Comparison of ENCODE assay signal across 10 cellular contexts in genomic region chr15:40768492-40769309, GRCh38. TPM values are rescaled to one million over a fixed set of nuclear protein-coding genes. Genes with fewer than 3 reads are reported as not detected.
DNase-seq lines count a peak whose midpoint lies in the region; ATAC-seq and TF ChIP-seq lines count a peak whose summit lies in the region.
"Had no signal": no experiment of that assay in that cellular context is flagged by ENCODE, and none has a peak within 500 bp of the region (broad histone marks: within the 10 kb centered on the region; RNA-seq: fewer than 3 reads in every experiment).

No MANE protein-coding gene starts in this region.

- intact Hi-C loops in activated CD4-positive, alpha-beta memory T cell treated with anti-CD3 and anti-CD28 coated beads for 36 hours (cut with micrococcal nuclease) = loop anchor here (5.0 to 10.0 kb wide), 2 partner anchors 76 to 201 kb away; partner anchors contain the start of genes CCDC32, RPUSD2 and SPINT1

- POLR2A ChIA-PET in activated CD4-positive, alpha-beta memory T cell treated with anti-CD3 and anti-CD28 coated beads for 36 hours (lab: Charles Lee) = interaction anchor here (1.1 to 1.2 kb wide), 2 partner anchors 25 to 173 kb away, joined by 3 to 4 read pairs; no protein-coding TSS in a partner anchor

- H3K27ac Mint-ChIP-seq in activated CD4-positive, alpha-beta memory T cell treated with anti-CD3 and anti-CD28 coated beads for 36 hours = peak overlapping the region; percentile 60

- H3K79me2 ChIP-seq in smooth muscle cell (ENCODE audit: low read depth) = no peaks in the 10 kb centered on the region

- peak overlapping the region in 9 of 11 experiments; percentile 47 to 97 (median 69); a peak in 19 of 22 replicates for H3K27ac ChIP-seq in BLaER1 treated with 17β-estradiol and CSF1 and Interleukin-3, amounts not matched to agents 10 nM and 100 nM
- H3K27ac ChIP-seq in layer of hippocampus (ENCODE audit: low read depth, low read length) (peak overlapping the region; percentile 12), smooth muscle cell (ENCODE audit: low read depth) (no peak overlapping the region)

- peaks cover 10 to 86% (median 52%) of the 10 kb centered on the region in 11 experiments; a peak in 16 of 22 replicates for H4K20me1 ChIP-seq in BLaER1 treated with 17β-estradiol and CSF1 and Interleukin-3, amounts not matched to agents 10 nM and 100 nM
- no peaks in the 10 kb centered on the region for H4K20me1 ChIP-seq in smooth muscle cell (ENCODE audit: low read depth)

- CTCF ChIA-PET in activated CD4-positive, alpha-beta memory T cell treated with anti-CD3 and anti-CD28 coated beads for 36 hours (lab: Charles Lee) = interaction anchor here (0.6 to 2.1 kb wide), 3 partner anchors 10 to 89 kb away, joined by 3 to 4 read pairs (median 3); no protein-coding TSS in a partner anchor

- peaks cover 7% of the 10 kb centered on the region for H3F3A ChIP-seq in smooth muscle cell (ENCODE audit: low read depth)

- H3K4me3 Mint-ChIP-seq in activated CD4-positive, alpha-beta memory T cell treated with anti-CD3 and anti-CD28 coated beads for 36 hours = no peak overlapping the region

- peak overlapping the region; percentile 11 to 87 (median 64); a peak in 21 of 22 replicates for H3K9ac ChIP-seq in BLaER1 treated with 17β-estradiol and CSF1 and Interleukin-3, amounts not matched to agents 10 nM and 100 nM
- no peak overlapping the region for H3K9ac ChIP-seq in smooth muscle cell (ENCODE audit: low read depth)

- no peaks in the 10 kb centered on the region for H3K9me3 Mint-ChIP-seq in activated CD4-positive, alpha-beta memory T cell treated with anti-CD3 and anti-CD28 coated beads for 36 hours

- H3K27me3 Mint-ChIP-seq in activated CD4-positive, alpha-beta memory T cell treated with anti-CD3 and anti-CD28 coated beads for 36 hours = no peaks in the 10 kb centered on the region

- H3K4me1 ChIP-seq in BLaER1 treated with 17β-estradiol and CSF1 and Interleukin-3, amounts not matched to agents 10 nM and 100 nM = peaks cover 87 to 100% (median 98%) of the 10 kb centered on the region in 10 experiments
- H3K4me1 ChIP-seq in smooth muscle cell (ENCODE audit: low read depth) = peaks cover 9% of the 10 kb centered on the region

- peaks cover 0 to 13% (median 4%) of the 10 kb centered on the region in 11 experiments; a peak in 7 of 22 replicates for H3K27me3 ChIP-seq in BLaER1 treated with 17β-estradiol and CSF1 and Interleukin-3, amounts not matched to agents 10 nM and 100 nM
- H3K27me3 ChIP-seq in layer of hippocampus (ENCODE audit: control insufficient read depth, insufficient read depth, low read length) (no peaks in the 10 kb centered on the region), smooth muscle cell (ENCODE audit: low read depth) (no peaks in the 10 kb centered on the region)

- peaks cover 4 to 28% (median 10%) of the 10 kb centered on the region in 11 experiments; a peak in 20 of 22 replicates for H3K36me3 ChIP-seq in BLaER1 treated with 17β-estradiol and CSF1 and Interleukin-3, amounts not matched to agents 10 nM and 100 nM
- no peaks in the 10 kb centered on the region for H3K36me3 ChIP-seq in smooth muscle cell (ENCODE audit: low read depth)

- WGBS in smooth muscle cell (ENCODE audit: low lambda C conversion rate) = 89% methylated on average over 21 of the region's 23 CpGs

- peaks cover 33% of the 10 kb centered on the region for H3K4me1 Mint-ChIP-seq in activated CD4-positive, alpha-beta memory T cell treated with anti-CD3 and anti-CD28 coated beads for 36 hours (ENCODE audit: low read depth)

- TF ChIP-seq CTCF in GM20000 (IDR thresholded peaks at IDR 0.05; ENCODE audit: extremely low read depth, missing control alignments) (no peak), smooth muscle cell (IDR thresholded peaks at IDR 0.05; ENCODE audit: borderline replicate concordance, insufficient read depth, poor library complexity, severe bottlenecking) (no peak)

- H3K4me3 ChIP-seq in BLaER1 treated with 17β-estradiol and CSF1 and Interleukin-3, amounts not matched to agents 10 nM and 100 nM = peak overlapping the region in 8 of 10 experiments; percentile 37 to 55 (median 42); a peak in 16 of 20 replicates
- no peak overlapping the region for H3K4me3 ChIP-seq in smooth muscle cell

- DNase-seq in GM20000 (ENCODE audit: low spot score) (peak; percentile 45), DMS79 treated with DMSO at 0.1 percent for 48 hours (lab: John Stamatoyannopoulos, UW) (no peak), smooth muscle cell (lab: John Stamatoyannopoulos, UW; ENCODE audit: unreplicated experiment) (no peak)
- no peak for DNase-seq in activated CD4-positive, alpha-beta memory T cell treated with anti-CD3 and anti-CD28 coated beads for 36 hours
- DNase-seq in activated effector memory CD4-positive, alpha-beta T cell treated with Interleukin-2 at 50 U/mL for 16 hours = no peak

- no peak overlapping the region for H2AFZ ChIP-seq in smooth muscle cell (ENCODE audit: low read depth)

- no peaks in the 10 kb centered on the region for H3K9me3 ChIP-seq in BLaER1 treated with 17β-estradiol and CSF1 and Interleukin-3, amounts not matched to agents 10 nM and 100 nM (replicated peaks in 1 of 11)
- no peaks in the 10 kb centered on the region for H3K9me3 ChIP-seq in smooth muscle cell (replicated peaks; ENCODE audit: low read depth)

- no peak for ATAC-seq in GM21515 (IDR thresholded peaks at IDR 0.05; ENCODE audit: unreplicated experiment)

- H3K36me3 Mint-ChIP-seq in activated CD4-positive, alpha-beta memory T cell treated with anti-CD3 and anti-CD28 coated beads for 36 hours = peaks cover 5% of the 10 kb centered on the region

- H3K4me2 ChIP-seq in BLaER1 treated with 17β-estradiol and CSF1 and Interleukin-3, amounts not matched to agents 10 nM and 100 nM = peak overlapping the region; percentile 90 to 100 (median 99)
- no peak overlapping the region for H3K4me2 ChIP-seq in smooth muscle cell

RNA-seq across cellular contexts. Expression of gene C15orf62, which starts 1.1 kb away (rescaled TPM):
- total RNA-seq in activated CD4-positive, alpha-beta memory T cell treated with anti-CD3 and anti-CD28 coated beads for 36 hours = under 1 TPM; 0.39 to 0.43 TPM
- 0.09 and 0.63 TPM in 2 replicates for total RNA-seq in smooth muscle cell
- polyA plus RNA-seq in smooth muscle cell = 0.35 and 0.74 TPM in 2 replicates
- total RNA-seq: occipital lobe, temporal lobe had no signal

RNA-seq across cellular contexts. Expression of gene GCHFR, which starts 4.8 kb away (rescaled TPM):
- 10 to 100 TPM; 36.0 to 40.2 TPM for total RNA-seq in activated CD4-positive, alpha-beta memory T cell treated with anti-CD3 and anti-CD28 coated beads for 36 hours
- total RNA-seq in smooth muscle cell = 9.1 and 12.4 TPM in 2 replicates
- 8.9 and 19.0 TPM in 2 replicates for polyA plus RNA-seq in smooth muscle cell

RNA-seq across cellular contexts. Expression of gene RMDN3, which starts 13.6 kb away (rescaled TPM):
- total RNA-seq in activated CD4-positive, alpha-beta memory T cell treated with anti-CD3 and anti-CD28 coated beads for 36 hours = 10 to 100 TPM; 22.6 to 22.7 TPM
- total RNA-seq in smooth muscle cell = 11.0 and 12.8 TPM in 2 replicates
- polyA plus RNA-seq in smooth muscle cell = 20.0 and 25.1 TPM in 2 replicates

RNA-seq across cellular contexts. Expression of gene ZFYVE19, which starts 38.2 kb away (rescaled TPM):
- 10 to 100 TPM; 22.8 to 26.1 TPM for total RNA-seq in activated CD4-positive, alpha-beta memory T cell treated with anti-CD3 and anti-CD28 coated beads for 36 hours
- total RNA-seq in smooth muscle cell = 16.5 and 18.1 TPM in 2 replicates
- polyA plus RNA-seq in smooth muscle cell = 30.1 and 31.9 TPM in 2 replicates

RNA-seq across cellular contexts. Expression of gene DNAJC17, which starts 38.6 kb away (rescaled TPM):
- total RNA-seq in activated CD4-positive, alpha-beta memory T cell treated with anti-CD3 and anti-CD28 coated beads for 36 hours = 10 to 100 TPM; 32.5 to 34.5 TPM
- 23.7 and 25.0 TPM in 2 replicates for total RNA-seq in smooth muscle cell
- polyA plus RNA-seq in smooth muscle cell = 33.6 and 35.3 TPM in 2 replicates
